In genomic region chrX:2697306-2697705, GRCh38 we compare ENCODE assay signal across 8 cellular contexts. TPM values are rescaled to one million over a fixed set of nuclear protein-coding genes. Genes with fewer than 3 reads are reported as not detected.
A peak's percentile ranks its signal among the peaks of the same experiment; 100 is the strongest.
DNase-seq lines count a peak whose midpoint lies in the region; ATAC-seq and TF ChIP-seq lines count a peak whose summit lies in the region.

No MANE protein-coding gene starts in this region.

- TF ChIP-seq CTCF in heart right ventricle (IDR thresholded peaks at IDR 0.05) (no peak), RWPE2 (IDR thresholded peaks at IDR 0.05; ENCODE audit: poor library complexity, severe bottlenecking) (no peak), upper lobe of right lung (IDR thresholded peaks at IDR 0.05) (no peak)

- H3K27me3 ChIP-seq in heart right ventricle (peaks cover 0 to under 1% (median 0%) of the 10 kb centered on the region in 7 donors), RWPE2 (ENCODE audit: insufficient read depth, poor library complexity, severe bottlenecking) (no peaks in the 10 kb centered on the region), upper lobe of right lung (no peaks in the 10 kb centered on the region)

- H3K4me3 ChIP-seq in heart right ventricle (peak overlapping the region in 3 of 10 donors; percentile 1 to 22 (median 13)), RWPE2 (ENCODE audit: severe bottlenecking) (peak overlapping the region; percentile 0), upper lobe of right lung (no peak overlapping the region)

- DNase-seq in heart right ventricle (no peak), cardiac septum (ENCODE audit: low spot score) (no peak), RWPE2 (ENCODE audit: low spot score) (no peak), immature natural killer cell (peak in 1 of 3 donors; percentile 28), upper lobe of right lung (no peak)

- peak overlapping the region; percentile 72 to 88 (median 85) for H3K4me3 Mint-ChIP-seq in immature natural killer cell

- peaks cover 66 to 100% (median 91%) of the 10 kb centered on the region in 9 donors for H3K4me1 ChIP-seq in heart right ventricle
- H3K4me1 ChIP-seq in RWPE2 (ENCODE audit: insufficient read depth, poor library complexity, severe bottlenecking), result peaks cover 59% of the 10 kb centered on the region
- H3K4me1 ChIP-seq in upper lobe of right lung, result peaks cover 79% of the 10 kb centered on the region

- H3K36me3 ChIP-seq in heart right ventricle (peaks cover 0 to 28% (median 0%) of the 10 kb centered on the region in 9 donors), RWPE2 (ENCODE audit: low read depth) (peaks cover 20% of the 10 kb centered on the region), upper lobe of right lung (no peaks in the 10 kb centered on the region)

- peaks cover 2 to 9% (median 5%) of the 10 kb centered on the region in 3 donors for H3K27me3 Mint-ChIP-seq in immature natural killer cell (ENCODE audit: low read depth in 3 of 3)

- H3K36me3 Mint-ChIP-seq in immature natural killer cell, result peaks cover 0 to 14% (median 7%) of the 10 kb centered on the region in 3 donors

- ATAC-seq in heart right ventricle (peak in 1 of 8 donors; percentile 8), RWPE2 (ENCODE audit: low read depth) (peak; percentile 70), upper lobe of right lung (no peak), GM18520 (IDR thresholded peaks at IDR 0.05; ENCODE audit: unreplicated experiment) (no peak), GM18519 (IDR thresholded peaks at IDR 0.05; ENCODE audit: low FRiP score, unreplicated experiment) (no peak)
- ATAC-seq in activated CD4-positive, CD25-positive, alpha-beta regulatory T cell treated with anti-CD3 and anti-CD28 coated beads, Interleukin-2, amount 50 U/mL, for 24 hours, result no peak

- peak overlapping the region in 6 of 10 donors; percentile 20 to 94 (median 56) for H3K27ac ChIP-seq in heart right ventricle
- peak overlapping the region; percentile 96 for H3K27ac ChIP-seq in RWPE2 (ENCODE audit: poor library complexity, severe bottlenecking)
- H3K27ac ChIP-seq in upper lobe of right lung, result peak overlapping the region; percentile 67

- H3K27ac Mint-ChIP-seq in immature natural killer cell, result peak overlapping the region; percentile 89 to 96 (median 94)

- no peaks in the 10 kb centered on the region for H3K9me3 ChIP-seq in heart right ventricle
- no peaks in the 10 kb centered on the region for H3K9me3 ChIP-seq in RWPE2 (ENCODE audit: severe bottlenecking)
- no peaks in the 10 kb centered on the region for H3K9me3 ChIP-seq in upper lobe of right lung

- intact Hi-C loops in heart right ventricle (cut with DNase I), result no loop called here
- intact Hi-C loops in cardiac septum (cut with DNase I), result loop anchor here (10.0 kb wide), 2 partner anchors 117 to 193 kb away; partner anchors contain the start of genes DHRSX and ZBED1
- intact Hi-C loops in upper lobe of right lung (cut with DNase I), result no loop called here

- WGBS in heart right ventricle, 2 donors, result 35 to 49% methylated on average over 7 of the region's 7 CpGs

- H3K9me3 Mint-ChIP-seq in immature natural killer cell, result peaks cover 0 to 3% (median 0%) of the 10 kb centered on the region in 6 donors

- H3K4me1 Mint-ChIP-seq in immature natural killer cell, result peaks cover 95 to 100% of the 10 kb centered on the region in 2 donors

RNA-seq across cellular contexts. Expression of gene CD99, which starts 6.2 kb away (rescaled TPM):
- total RNA-seq in heart right ventricle (100 to 1,000 TPM; 202 to 400 (median 256) TPM), cardiac septum (327 TPM), upper lobe of right lung (242 TPM)
- polyA plus RNA-seq in heart right ventricle (100 to 1,000 TPM; 323 to 419 TPM), immature natural killer cell (100 to 1,000 TPM; 479 to 672 (median 543) TPM)

RNA-seq across cellular contexts. Expression of gene XG, which starts 54.5 kb away (rescaled TPM):
- 1 to 10 TPM in 1 of 10 donors, under 1 TPM in 7, not detected in 2; 0.24 to 1.5 (median 0.30) TPM for total RNA-seq in heart right ventricle
- polyA plus RNA-seq in heart right ventricle, result under 1 TPM; 0.16 to 0.29 TPM
- total RNA-seq in cardiac septum, result 2.6 TPM
- polyA plus RNA-seq in immature natural killer cell, result not detected
- 0.64 TPM for total RNA-seq in upper lobe of right lung
